In genomic region chr15:70261083-70261482, GRCh38 we compare ENCODE assay signal across 13 cellular contexts.
DNase-seq lines count a peak whose midpoint lies in the region; ATAC-seq and TF ChIP-seq lines count a peak whose summit lies in the region.
"Had no signal": no experiment of that assay in that cellular context is flagged by ENCODE, and none has a peak within 500 bp of the region (broad histone marks: within the 10 kb centered on the region; RNA-seq: fewer than 3 reads in every experiment).

No MANE protein-coding gene starts in this region.

- intact Hi-C loops in natural killer cell (cut with micrococcal nuclease): no loop called here

- H3K4me3 Mint-ChIP-seq in natural killer cell treated with Interleukin-12 subunit alpha and Interleukin-12 subunit beta and Interleukin-15 and Interleukin-18, amount 100 ng/mL, for 72 hours: peak overlapping the region; percentile 5
- H3K4me3 Mint-ChIP-seq in natural killer cell: no peak overlapping the region

- ATAC-seq in natural killer cell treated with Interleukin-12 subunit alpha and Interleukin-12 subunit beta and Interleukin-15 and Interleukin-18, amount 100 ng/mL, for 72 hours: no peak
- ATAC-seq in natural killer cell: no peak
- ATAC-seq in HG03571 (IDR thresholded peaks at IDR 0.05; ENCODE audit: unreplicated experiment): no peak
- ATAC-seq: HCT116 had no signal

- H3K9me3 ChIP-seq in SU-DHL-6 (ENCODE audit: insufficient read depth, low read length): no peaks in the 10 kb centered on the region
- no peaks in the 10 kb centered on the region for H3K9me3 ChIP-seq in osteoblast (ENCODE audit: low read depth, low read length)
- H3K9me3 ChIP-seq: Caco-2 had no signal

- no peaks in the 10 kb centered on the region for H4K20me1 ChIP-seq in SU-DHL-6 (ENCODE audit: low read depth, low read length)
- no peaks in the 10 kb centered on the region for H4K20me1 ChIP-seq in osteoblast (ENCODE audit: insufficient read depth, low read length)

- peaks cover 42% of the 10 kb centered on the region for H3F3A ChIP-seq in SU-DHL-6 (ENCODE audit: insufficient read depth)

- H3K9me3 Mint-ChIP-seq in natural killer cell treated with Interleukin-12 subunit alpha and Interleukin-12 subunit beta and Interleukin-15 and Interleukin-18, amount 100 ng/mL, for 72 hours: no peaks in the 10 kb centered on the region
- H3K9me3 Mint-ChIP-seq in natural killer cell: no peaks in the 10 kb centered on the region
- H3K9me3 Mint-ChIP-seq: CD8-positive, alpha-beta memory T cell had no signal

- H3K4me2 ChIP-seq in SU-DHL-6 (ENCODE audit: low read depth, low read length, poor library complexity, severe bottlenecking): no peak overlapping the region
- no peak overlapping the region for H3K4me2 ChIP-seq in osteoblast (ENCODE audit: insufficient read depth, low read length)

- H3K9me2 ChIP-seq in SU-DHL-6 (replicated peaks; ENCODE audit: insufficient read depth, low read length): no peaks in the 10 kb centered on the region

- no peak overlapping the region for H3K27ac Mint-ChIP-seq in natural killer cell treated with Interleukin-12 subunit alpha and Interleukin-12 subunit beta and Interleukin-15 and Interleukin-18, amount 100 ng/mL, for 72 hours
- no peak overlapping the region for H3K27ac Mint-ChIP-seq in natural killer cell

- no peaks in the 10 kb centered on the region for H3K36me3 Mint-ChIP-seq in natural killer cell treated with Interleukin-12 subunit alpha and Interleukin-12 subunit beta and Interleukin-15 and Interleukin-18, amount 100 ng/mL, for 72 hours
- no peaks in the 10 kb centered on the region for H3K36me3 Mint-ChIP-seq in natural killer cell
- H3K36me3 Mint-ChIP-seq: CD8-positive, alpha-beta memory T cell had no signal

- H3K4me1 Mint-ChIP-seq in natural killer cell treated with Interleukin-12 subunit alpha and Interleukin-12 subunit beta and Interleukin-15 and Interleukin-18, amount 100 ng/mL, for 72 hours (ENCODE audit: low read depth in 2 of 2): peaks cover 36 to 42% of the 10 kb centered on the region in 2 donors
- H3K4me1 Mint-ChIP-seq in natural killer cell: peaks cover 52 to 72% of the 10 kb centered on the region in 2 donors

- no peaks in the 10 kb centered on the region for H3K27me3 ChIP-seq in SU-DHL-6 (ENCODE audit: low read length)
- peaks cover 7% of the 10 kb centered on the region for H3K27me3 ChIP-seq in osteoblast (ENCODE audit: insufficient read depth, low read length)

- H2AFZ ChIP-seq in SU-DHL-6 (ENCODE audit: low read depth, low read length, severe bottlenecking): no peak overlapping the region
- H2AFZ ChIP-seq in osteoblast (ENCODE audit: low read length): no peak overlapping the region

- DNase-seq in natural killer cell treated with Interleukin-12 subunit alpha and Interleukin-12 subunit beta and Interleukin-15 and Interleukin-18, amount 100 ng/mL, for 72 hours (ENCODE audit: low spot score): no peak
- no peak for DNase-seq in natural killer cell
- peak; percentile 65 for DNase-seq in osteoblast (ENCODE audit: insufficient read length, low spot score, missing footprints)
- DNase-seq in ACHN: no peak
- no peak for DNase-seq in cortex of kidney (lab: John Stamatoyannopoulos, UW)
- DNase-seq: Caco-2; CD8-positive, alpha-beta memory T cell; DND-41; GDM1 had no signal

- no peaks in the 10 kb centered on the region for H3K36me3 ChIP-seq in SU-DHL-6 (ENCODE audit: low read length)
- no peaks in the 10 kb centered on the region for H3K36me3 ChIP-seq in osteoblast (ENCODE audit: insufficient read depth, low read length)

- H3K27me3 Mint-ChIP-seq in natural killer cell treated with Interleukin-12 subunit alpha and Interleukin-12 subunit beta and Interleukin-15 and Interleukin-18, amount 100 ng/mL, for 72 hours: peaks cover 15 to 27% of the 10 kb centered on the region in 2 donors
- peaks cover 19 to 23% of the 10 kb centered on the region in 2 donors for H3K27me3 Mint-ChIP-seq in natural killer cell (ENCODE audit: low read depth in 2 of 2)
- H3K27me3 Mint-ChIP-seq: CD8-positive, alpha-beta memory T cell had no signal

- H3K4me3 ChIP-seq in SU-DHL-6 (ENCODE audit: insufficient read depth, low read length, poor library complexity, severe bottlenecking) (no peak overlapping the region), osteoblast (ENCODE audit: insufficient read depth, low read length) (no peak overlapping the region)

- H3K79me2 ChIP-seq in SU-DHL-6 (ENCODE audit: insufficient read depth, low read length) (no peaks in the 10 kb centered on the region), osteoblast (ENCODE audit: insufficient read depth, low read length) (no peaks in the 10 kb centered on the region)

- no peak for TF ChIP-seq CTCF in natural killer cell (IDR thresholded peaks at IDR 0.05)
- no peak for TF ChIP-seq CTCF in SU-DHL-6 (IDR thresholded peaks at IDR 0.05; ENCODE audit: insufficient read depth, low read length, poor library complexity, severe bottlenecking)
- TF ChIP-seq CTCF in osteoblast (IDR thresholded peaks at IDR 0.05; ENCODE audit: extremely low read depth, low read depth, low read length): no peak

- 0 out of 2 replicates have a peak overlapping the region, but pooled peaks have one; percentile 80 for H3K27ac ChIP-seq in SU-DHL-6 (ENCODE audit: low read depth, low read length)
- H3K27ac ChIP-seq in osteoblast (ENCODE audit: low read depth, low read length): no peak overlapping the region
- H3K27ac ChIP-seq: HL-60 had no signal

- in situ Hi-C loops in ACHN (cut with HindIII; ENCODE audit: low pct_ligation_motif_present, low pct_unique_long_range_greater_than_20kb, low sequenced_read_pairs): no loop called here

- H3K9ac ChIP-seq in SU-DHL-6 (ENCODE audit: low read length): no peak overlapping the region

- H3K4me1 ChIP-seq in osteoblast (ENCODE audit: insufficient read depth, low read length): peaks cover 21% of the 10 kb centered on the region
- H3K4me1 ChIP-seq: Caco-2 had no signal
